12 cellular contexts compared by ENCODE assay signal in genomic region chr10:11673346-11674330, GRCh38.
DNase-seq lines count a peak whose midpoint lies in the region; ATAC-seq, FAIRE-seq and TF ChIP-seq lines count a peak whose summit lies in the region.
"Had no signal": no experiment of that assay in that cellular context is flagged by ENCODE, and none has a peak within 500 bp of the region (broad histone marks: within the 10 kb centered on the region; RNA-seq: fewer than 3 reads in every experiment).

No MANE protein-coding gene starts in this region.

- no peaks in the 10 kb centered on the region for H3K36me3 Mint-ChIP-seq in activated naive CD8-positive, alpha-beta T cell treated with anti-CD3 and anti-CD28 coated beads, Interleukin-2, amount 50 U/mL, for 24 hours (ENCODE audit: low read depth)
- H3K36me3 Mint-ChIP-seq in activated naive CD8-positive, alpha-beta T cell treated with anti-CD3 and anti-CD28 coated beads for 36 hours = no peaks in the 10 kb centered on the region
- H3K36me3 Mint-ChIP-seq in activated naive CD4-positive, alpha-beta T cell treated with anti-CD3 and anti-CD28 coated beads, Interleukin-2, amount 10 ng/mL, durations not matched to agents 7 days and 5 days = no peaks in the 10 kb centered on the region

- H3K4me3 Mint-ChIP-seq in activated naive CD8-positive, alpha-beta T cell treated with anti-CD3 and anti-CD28 coated beads, Interleukin-2, amount 50 U/mL, for 24 hours = no peak overlapping the region
- H3K4me3 Mint-ChIP-seq in activated naive CD8-positive, alpha-beta T cell treated with anti-CD3 and anti-CD28 coated beads for 36 hours = no peak overlapping the region
- H3K4me3 Mint-ChIP-seq in activated naive CD4-positive, alpha-beta T cell treated with anti-CD3 and anti-CD28 coated beads, Interleukin-2, amount 10 ng/mL, durations not matched to agents 7 days and 5 days = no peak overlapping the region

- H3K9me3 Mint-ChIP-seq in activated naive CD8-positive, alpha-beta T cell treated with anti-CD3 and anti-CD28 coated beads, Interleukin-2, amount 50 U/mL, for 24 hours = no peaks in the 10 kb centered on the region
- H3K9me3 Mint-ChIP-seq in activated naive CD8-positive, alpha-beta T cell treated with anti-CD3 and anti-CD28 coated beads for 36 hours = no peaks in the 10 kb centered on the region
- H3K9me3 Mint-ChIP-seq in activated naive CD4-positive, alpha-beta T cell treated with anti-CD3 and anti-CD28 coated beads, Interleukin-2, amount 10 ng/mL, durations not matched to agents 7 days and 5 days = peaks cover 9% of the 10 kb centered on the region

- TF ChIP-seq CTCF in OCI-LY1 (IDR thresholded peaks at IDR 0.05; ENCODE audit: low read length) (no peak), kidney (IDR thresholded peaks at IDR 0.05; ENCODE audit: borderline replicate concordance, extremely low read depth, insufficient read depth) (no peak)

- H3K9me2 ChIP-seq in OCI-LY1 (ENCODE audit: low read depth, low read length) = no peaks in the 10 kb centered on the region

- H3K27ac Mint-ChIP-seq in activated naive CD8-positive, alpha-beta T cell treated with anti-CD3 and anti-CD28 coated beads, Interleukin-2, amount 50 U/mL, for 24 hours = peak overlapping the region; percentile 4
- H3K27ac Mint-ChIP-seq in activated naive CD8-positive, alpha-beta T cell treated with anti-CD3 and anti-CD28 coated beads for 36 hours = no peak overlapping the region
- no peak overlapping the region for H3K27ac Mint-ChIP-seq in activated naive CD4-positive, alpha-beta T cell treated with anti-CD3 and anti-CD28 coated beads, Interleukin-2, amount 10 ng/mL, durations not matched to agents 7 days and 5 days

- no peak overlapping the region for H2AFZ ChIP-seq in OCI-LY1 (ENCODE audit: low read length)

- peak overlapping the region; percentile 89 for H3K27ac ChIP-seq in OCI-LY1 (ENCODE audit: low read depth, low read length, poor library complexity, severe bottlenecking)
- H3K27ac ChIP-seq in kidney (ENCODE audit: low read depth in 2 of 2, low read length in 2 of 2) = no peak overlapping the region

- H3K9ac ChIP-seq in OCI-LY1 (ENCODE audit: low read length) (peak overlapping the region; percentile 50; the same call in 1 of the 2 replicates), kidney (ENCODE audit: low read length in 2 of 2) (no peak overlapping the region)

- no peaks in the 10 kb centered on the region for H3K27me3 ChIP-seq in OCI-LY1 (ENCODE audit: insufficient read depth, low read length)

- intact Hi-C loops in kidney (cut with DNase I) = no loop called here

- H3K36me3 ChIP-seq in OCI-LY1 (ENCODE audit: insufficient read depth, low read length) = peaks cover 8% of the 10 kb centered on the region; the same call in 1 of the 2 replicates
- no peaks in the 10 kb centered on the region for H3K36me3 ChIP-seq in kidney (ENCODE audit: control insufficient read depth in 1 of 2, insufficient read depth in 2 of 2, low read length in 2 of 2)

- peak overlapping the region; percentile 53 for H3K4me2 ChIP-seq in OCI-LY1 (ENCODE audit: low read length)

- no peak for DNase-seq in activated naive CD8-positive, alpha-beta T cell treated with anti-CD3 and anti-CD28 coated beads, Interleukin-2, amount 50 U/mL, for 24 hours
- DNase-seq in activated naive CD8-positive, alpha-beta T cell treated with anti-CD3 and anti-CD28 coated beads for 36 hours = no peak
- DNase-seq in kidney = peak; percentile 41
- DNase-seq in RKO (ENCODE audit: low spot score) = no peak
- DNase-seq in activated naive CD4-positive, alpha-beta T cell treated with anti-CD3 and anti-CD28 coated beads, Interleukin-2, amount 10 ng/mL, durations not matched to agents 7 days and 5 days = no peak
- no peak for DNase-seq in NCI-H510A (lab: John Stamatoyannopoulos, UW)
- DNase-seq: activated T-cell treated with anti-CD3 and anti-CD28 coated beads, Interleukin-2, amount 50 U/mL, for 48 hours; H7; NCI-H1105; NK-92 treated with Interleukin-12 subunit alpha and Interleukin-12 subunit beta, amount 100 ng/mL, for 24 hours had no signal

- no peak for ATAC-seq in activated naive CD8-positive, alpha-beta T cell treated with anti-CD3 and anti-CD28 coated beads, Interleukin-2, amount 50 U/mL, for 24 hours
- no peak for ATAC-seq in GM21737 (IDR thresholded peaks at IDR 0.05; ENCODE audit: unreplicated experiment)

- no peak for FAIRE-seq in kidney (lab: Jason Lieb, UNC)

- peaks cover 67% of the 10 kb centered on the region for H3K4me1 ChIP-seq in OCI-LY1 (ENCODE audit: insufficient read depth, low read length, severe bottlenecking)
- H3K4me1 ChIP-seq in kidney (ENCODE audit: control insufficient read depth in 1 of 2, insufficient read depth in 1 of 2, low read depth in 1 of 2, low read length in 2 of 2) = peaks cover 0 to 9% of the 10 kb centered on the region in 2 donors

- H3F3A ChIP-seq in OCI-LY1 (ENCODE audit: insufficient read depth, low read length) = no peaks in the 10 kb centered on the region

- peaks cover 37% of the 10 kb centered on the region for H3K4me1 Mint-ChIP-seq in activated naive CD8-positive, alpha-beta T cell treated with anti-CD3 and anti-CD28 coated beads, Interleukin-2, amount 50 U/mL, for 24 hours
- peaks cover 25% of the 10 kb centered on the region for H3K4me1 Mint-ChIP-seq in activated naive CD8-positive, alpha-beta T cell treated with anti-CD3 and anti-CD28 coated beads for 36 hours
- H3K4me1 Mint-ChIP-seq in activated naive CD4-positive, alpha-beta T cell treated with anti-CD3 and anti-CD28 coated beads, Interleukin-2, amount 10 ng/mL, durations not matched to agents 7 days and 5 days = peaks cover 23% of the 10 kb centered on the region

- H3K79me2 ChIP-seq in OCI-LY1 (ENCODE audit: insufficient read depth, low read length) = no peaks in the 10 kb centered on the region

- H3K9me3 ChIP-seq in OCI-LY1 (ENCODE audit: low read length) (no peaks in the 10 kb centered on the region), kidney (ENCODE audit: control insufficient read depth in 1 of 2, low read length in 2 of 2) (no peaks in the 10 kb centered on the region)

- peak overlapping the region; percentile 46 for H3K4me3 ChIP-seq in OCI-LY1 (ENCODE audit: low read depth, low read length, poor library complexity, severe bottlenecking)
- H3K4me3 ChIP-seq in kidney (ENCODE audit: low read length in 2 of 2) = no peak overlapping the region

- H4K20me1 ChIP-seq in OCI-LY1 (ENCODE audit: insufficient read depth, low read length) = no peaks in the 10 kb centered on the region

- CTCF ChIA-PET in activated naive CD4-positive, alpha-beta T cell treated with anti-CD3 and anti-CD28 coated beads, Interleukin-2, amount 10 ng/mL, durations not matched to agents 7 days and 5 days (lab: Charles Lee) = interaction anchor here (0.7 kb wide), 1 partner anchor 152 kb away, joined by 3 read pairs; no protein-coding TSS in a partner anchor

- H3K27me3 Mint-ChIP-seq in activated naive CD8-positive, alpha-beta T cell treated with anti-CD3 and anti-CD28 coated beads, Interleukin-2, amount 50 U/mL, for 24 hours = peaks cover 12% of the 10 kb centered on the region
- H3K27me3 Mint-ChIP-seq in activated naive CD8-positive, alpha-beta T cell treated with anti-CD3 and anti-CD28 coated beads for 36 hours = no peaks in the 10 kb centered on the region
- H3K27me3 Mint-ChIP-seq in activated naive CD4-positive, alpha-beta T cell treated with anti-CD3 and anti-CD28 coated beads, Interleukin-2, amount 10 ng/mL, durations not matched to agents 7 days and 5 days = peaks cover 38% of the 10 kb centered on the region
